In genomic region chrX:107721318-107721717, GRCh38 we compare ENCODE assay signal across 8 cellular contexts.
A peak's percentile ranks its signal among the peaks of the same experiment; 100 is the strongest.
DNase-seq lines count a peak whose midpoint lies in the region; ATAC-seq and TF ChIP-seq lines count a peak whose summit lies in the region.

No MANE protein-coding gene starts in this region.

- DNase-seq in RWPE1 (ENCODE audit: low spot score) (no peak), substantia nigra (lab: John Stamatoyannopoulos, UW) (peak in 5 of 49 donors; percentile 0 to 15 (median 6)), SKM-1 (lab: John Stamatoyannopoulos, UW; ENCODE audit: unreplicated experiment) (no peak), NCI-H510A treated with DMSO at 0.1 percent for 48 hours (lab: John Stamatoyannopoulos, UW) (no peak), glomerular visceral epithelial cell (ENCODE audit: extremely low spot score) (no peak), foreskin melanocyte (no peak)

- TF ChIP-seq CTCF in RWPE1 (conservative IDR thresholded peaks at IDR 0.05; ENCODE audit: low read depth) = no peak

- POLR2A ChIA-PET in RWPE1 (lab: Yijun Ruan, JAX; ENCODE audit: low non-redundant PET) = no interaction called here

- H3K27ac ChIP-seq in RWPE1 (peak overlapping the region; percentile 38), substantia nigra (ENCODE audit: low read depth, low read length, poor library complexity, severe bottlenecking) (peak overlapping the region; percentile 50)

- ATAC-seq in GM19395 (IDR thresholded peaks at IDR 0.05; ENCODE audit: unreplicated experiment) = peak; percentile 49
- peak; percentile 48 for ATAC-seq in HG02981 (IDR thresholded peaks at IDR 0.05; ENCODE audit: unreplicated experiment)

- CTCF ChIA-PET in RWPE1 (lab: Yijun Ruan, JAX) = no interaction called here
